ENCODE assay signal across 16 cellular contexts in the genomic region with DNA sequence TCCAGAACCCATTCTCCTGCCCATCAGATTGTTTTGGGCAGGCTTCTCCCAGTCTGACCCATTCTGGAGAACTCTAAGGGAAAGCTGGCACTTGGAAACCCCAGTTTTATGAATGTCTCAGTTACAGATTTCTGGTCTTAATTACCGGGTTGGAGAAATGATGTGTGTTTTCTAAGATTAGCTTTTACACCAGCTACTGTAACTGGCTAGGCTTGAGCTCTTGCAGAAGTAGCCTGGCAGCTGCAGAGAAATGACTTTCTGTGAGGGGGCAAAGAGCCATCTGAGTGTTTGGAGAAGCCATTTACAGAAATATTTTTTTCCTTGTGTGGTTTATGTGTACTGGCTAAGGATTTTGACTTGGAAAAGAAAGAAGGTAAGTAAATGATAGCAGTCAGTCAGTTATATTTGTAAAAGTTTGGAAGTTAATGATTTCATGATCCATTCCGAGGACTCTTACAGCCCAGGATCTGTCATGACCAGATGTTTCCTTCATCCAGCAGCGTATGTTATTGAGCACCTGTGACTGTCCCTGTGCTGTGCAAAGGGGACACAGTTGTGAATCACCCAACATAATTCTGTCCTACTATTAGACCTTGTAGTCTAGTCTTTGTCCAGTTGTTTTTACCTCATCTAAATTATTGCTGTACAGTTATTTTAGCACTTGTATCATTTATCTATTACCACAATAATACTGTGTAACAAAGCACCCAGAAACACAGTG. TPM values are rescaled to one million over a fixed set of nuclear protein-coding genes. Genes with fewer than 3 reads are reported as not detected.
DNase-seq lines count a peak whose midpoint lies in the region; ATAC-seq and TF ChIP-seq lines count a peak whose summit lies in the region.
"Had no signal": no experiment of that assay in that cellular context is flagged by ENCODE, and none has a peak within 500 bp of the region (broad histone marks: within the 10 kb centered on the region; RNA-seq: fewer than 3 reads in every experiment).

No MANE protein-coding gene starts in this region.

- H3K4me1 Mint-ChIP-seq in GM23338, result peaks cover 3% of the 10 kb centered on the region; the same call in 1 of the 3 replicates
- H3K4me1 Mint-ChIP-seq: CD4-positive, alpha-beta memory T cell had no signal

- H3K9me3 ChIP-seq in gastrocnemius medialis, result no peaks in the 10 kb centered on the region
- no peaks in the 10 kb centered on the region for H3K9me3 ChIP-seq in suprapubic skin
- H3K9me3 ChIP-seq: BE2C had no signal

- ATAC-seq in gastrocnemius medialis, result peak; percentile 12 to 36
- no peak for ATAC-seq in GM23338
- ATAC-seq: HCT116 had no signal

- TF ChIP-seq EP300 in suprapubic skin (IDR thresholded peaks at IDR 0.05), result no peak

- H3K4me2 ChIP-seq in GM23338, result no peak overlapping the region

- H3K4me3 Mint-ChIP-seq in GM23338, result no peak overlapping the region
- H3K4me3 Mint-ChIP-seq: CD4-positive, alpha-beta memory T cell had no signal

- no peaks in the 10 kb centered on the region for H3K36me3 Mint-ChIP-seq in GM23338 (ENCODE audit: low read depth)
- H3K36me3 Mint-ChIP-seq: CD4-positive, alpha-beta memory T cell had no signal

- intact Hi-C loops in gastrocnemius medialis (cut with DNase I; ENCODE audit: low total_unique reads), result no loop called here

- no peak overlapping the region for H3K27ac ChIP-seq in gastrocnemius medialis
- no peak overlapping the region for H3K27ac ChIP-seq in suprapubic skin
- H3K27ac ChIP-seq in GM23338 (ENCODE audit: low read depth), result no peak overlapping the region
- H3K27ac ChIP-seq: C4-2B had no signal

- peaks cover 0 to 11% of the 10 kb centered on the region in 2 donors for H3K4me1 ChIP-seq in gastrocnemius medialis
- H3K4me1 ChIP-seq in suprapubic skin, result peaks cover 8% of the 10 kb centered on the region
- no peaks in the 10 kb centered on the region for H3K4me1 ChIP-seq in GM23338 (ENCODE audit: insufficient read depth)
- H3K4me1 ChIP-seq: BE2C had no signal

- no peaks in the 10 kb centered on the region for H3K36me3 ChIP-seq in gastrocnemius medialis
- no peaks in the 10 kb centered on the region for H3K36me3 ChIP-seq in suprapubic skin
- no peaks in the 10 kb centered on the region for H3K36me3 ChIP-seq in GM23338 (ENCODE audit: insufficient read depth)
- H3K36me3 ChIP-seq: BE2C had no signal

- no peak overlapping the region for H3K27ac Mint-ChIP-seq in GM23338
- H3K27ac Mint-ChIP-seq: CD4-positive, alpha-beta memory T cell had no signal

- H3F3A ChIP-seq in GM23338 (replicated peaks; ENCODE audit: low read depth), result no peaks in the 10 kb centered on the region

- no peak for TF ChIP-seq CTCF in AG10803 (conservative IDR thresholded peaks at IDR 0.05; ENCODE audit: low read length)
- TF ChIP-seq CTCF in gastrocnemius medialis (IDR thresholded peaks at IDR 0.05 in 4 of 5, conservative IDR thresholded peaks at IDR 0.05 in 1 of 5), result no peak
- no peak for TF ChIP-seq CTCF in suprapubic skin (IDR thresholded peaks at IDR 0.05)
- TF ChIP-seq CTCF in GM23338 (conservative IDR thresholded peaks at IDR 0.05; ENCODE audit: low read depth in 2 of 2), result no peak

- H3K27me3 Mint-ChIP-seq in GM23338 (ENCODE audit: insufficient read depth, low read depth, poor library complexity), result peaks cover 4% of the 10 kb centered on the region

- WGBS in suprapubic skin, result 54% methylated on average over 3 of the region's 3 CpGs

- no peaks in the 10 kb centered on the region for H3K27me3 ChIP-seq in gastrocnemius medialis
- peaks cover 21% of the 10 kb centered on the region for H3K27me3 ChIP-seq in suprapubic skin
- H3K27me3 ChIP-seq in GM23338 (ENCODE audit: insufficient read depth), result no peaks in the 10 kb centered on the region
- H3K27me3 ChIP-seq: BE2C had no signal

- TF ChIP-seq POLR2A in gastrocnemius medialis (IDR thresholded peaks at IDR 0.05) (no peak), suprapubic skin (IDR thresholded peaks at IDR 0.05) (no peak)

- no peak overlapping the region for H2AFZ ChIP-seq in GM23338

- in situ Hi-C loops in gastrocnemius medialis (cut with MboI; ENCODE audit: low sequenced_read_pairs in 4 of 4), result no loop called here

- DNase-seq in AG10803 (ENCODE audit: low read depth) (peak; percentile 50), astrocyte of the hippocampus (ENCODE audit: low read depth, low spot score) (peak; percentile 15), left kidney (ENCODE audit: low read depth, low spot score) (peak; percentile 12), gastrocnemius medialis (no peak), suprapubic skin (ENCODE audit: low spot score in 2 of 2) (no peak), Kasumi-1 (lab: John Stamatoyannopoulos, UW) (no peak), NCI-H2029 (lab: John Stamatoyannopoulos, UW) (no peak), GM23338 (ENCODE audit: low spot score) (no peak)
- DNase-seq: ACHN; BE2C; CD4-positive, alpha-beta memory T cell; DMS153; DMS79 treated with DMSO at 0.1 percent for 48 hours; GDM1 had no signal

- no peaks in the 10 kb centered on the region for H4K20me1 ChIP-seq in GM23338 (replicated peaks; ENCODE audit: insufficient read depth)

- no peaks in the 10 kb centered on the region for H3K79me2 ChIP-seq in GM23338 (replicated peaks; ENCODE audit: insufficient read depth)

- H3K4me3 ChIP-seq in AG10803 (ENCODE audit: low read length) (no peak overlapping the region), gastrocnemius medialis (no peak overlapping the region), suprapubic skin (no peak overlapping the region), GM23338 (no peak overlapping the region)

- H3K9me2 ChIP-seq in GM23338 (ENCODE audit: insufficient read depth), result no peaks in the 10 kb centered on the region

- H3K9me3 Mint-ChIP-seq in GM23338, result no peaks in the 10 kb centered on the region

TF ChIP-seq in GM23338, 12 proteins besides CTCF, POLR2A, EP300 and RAD21:
- TF ChIP-seq, protein P1, sequence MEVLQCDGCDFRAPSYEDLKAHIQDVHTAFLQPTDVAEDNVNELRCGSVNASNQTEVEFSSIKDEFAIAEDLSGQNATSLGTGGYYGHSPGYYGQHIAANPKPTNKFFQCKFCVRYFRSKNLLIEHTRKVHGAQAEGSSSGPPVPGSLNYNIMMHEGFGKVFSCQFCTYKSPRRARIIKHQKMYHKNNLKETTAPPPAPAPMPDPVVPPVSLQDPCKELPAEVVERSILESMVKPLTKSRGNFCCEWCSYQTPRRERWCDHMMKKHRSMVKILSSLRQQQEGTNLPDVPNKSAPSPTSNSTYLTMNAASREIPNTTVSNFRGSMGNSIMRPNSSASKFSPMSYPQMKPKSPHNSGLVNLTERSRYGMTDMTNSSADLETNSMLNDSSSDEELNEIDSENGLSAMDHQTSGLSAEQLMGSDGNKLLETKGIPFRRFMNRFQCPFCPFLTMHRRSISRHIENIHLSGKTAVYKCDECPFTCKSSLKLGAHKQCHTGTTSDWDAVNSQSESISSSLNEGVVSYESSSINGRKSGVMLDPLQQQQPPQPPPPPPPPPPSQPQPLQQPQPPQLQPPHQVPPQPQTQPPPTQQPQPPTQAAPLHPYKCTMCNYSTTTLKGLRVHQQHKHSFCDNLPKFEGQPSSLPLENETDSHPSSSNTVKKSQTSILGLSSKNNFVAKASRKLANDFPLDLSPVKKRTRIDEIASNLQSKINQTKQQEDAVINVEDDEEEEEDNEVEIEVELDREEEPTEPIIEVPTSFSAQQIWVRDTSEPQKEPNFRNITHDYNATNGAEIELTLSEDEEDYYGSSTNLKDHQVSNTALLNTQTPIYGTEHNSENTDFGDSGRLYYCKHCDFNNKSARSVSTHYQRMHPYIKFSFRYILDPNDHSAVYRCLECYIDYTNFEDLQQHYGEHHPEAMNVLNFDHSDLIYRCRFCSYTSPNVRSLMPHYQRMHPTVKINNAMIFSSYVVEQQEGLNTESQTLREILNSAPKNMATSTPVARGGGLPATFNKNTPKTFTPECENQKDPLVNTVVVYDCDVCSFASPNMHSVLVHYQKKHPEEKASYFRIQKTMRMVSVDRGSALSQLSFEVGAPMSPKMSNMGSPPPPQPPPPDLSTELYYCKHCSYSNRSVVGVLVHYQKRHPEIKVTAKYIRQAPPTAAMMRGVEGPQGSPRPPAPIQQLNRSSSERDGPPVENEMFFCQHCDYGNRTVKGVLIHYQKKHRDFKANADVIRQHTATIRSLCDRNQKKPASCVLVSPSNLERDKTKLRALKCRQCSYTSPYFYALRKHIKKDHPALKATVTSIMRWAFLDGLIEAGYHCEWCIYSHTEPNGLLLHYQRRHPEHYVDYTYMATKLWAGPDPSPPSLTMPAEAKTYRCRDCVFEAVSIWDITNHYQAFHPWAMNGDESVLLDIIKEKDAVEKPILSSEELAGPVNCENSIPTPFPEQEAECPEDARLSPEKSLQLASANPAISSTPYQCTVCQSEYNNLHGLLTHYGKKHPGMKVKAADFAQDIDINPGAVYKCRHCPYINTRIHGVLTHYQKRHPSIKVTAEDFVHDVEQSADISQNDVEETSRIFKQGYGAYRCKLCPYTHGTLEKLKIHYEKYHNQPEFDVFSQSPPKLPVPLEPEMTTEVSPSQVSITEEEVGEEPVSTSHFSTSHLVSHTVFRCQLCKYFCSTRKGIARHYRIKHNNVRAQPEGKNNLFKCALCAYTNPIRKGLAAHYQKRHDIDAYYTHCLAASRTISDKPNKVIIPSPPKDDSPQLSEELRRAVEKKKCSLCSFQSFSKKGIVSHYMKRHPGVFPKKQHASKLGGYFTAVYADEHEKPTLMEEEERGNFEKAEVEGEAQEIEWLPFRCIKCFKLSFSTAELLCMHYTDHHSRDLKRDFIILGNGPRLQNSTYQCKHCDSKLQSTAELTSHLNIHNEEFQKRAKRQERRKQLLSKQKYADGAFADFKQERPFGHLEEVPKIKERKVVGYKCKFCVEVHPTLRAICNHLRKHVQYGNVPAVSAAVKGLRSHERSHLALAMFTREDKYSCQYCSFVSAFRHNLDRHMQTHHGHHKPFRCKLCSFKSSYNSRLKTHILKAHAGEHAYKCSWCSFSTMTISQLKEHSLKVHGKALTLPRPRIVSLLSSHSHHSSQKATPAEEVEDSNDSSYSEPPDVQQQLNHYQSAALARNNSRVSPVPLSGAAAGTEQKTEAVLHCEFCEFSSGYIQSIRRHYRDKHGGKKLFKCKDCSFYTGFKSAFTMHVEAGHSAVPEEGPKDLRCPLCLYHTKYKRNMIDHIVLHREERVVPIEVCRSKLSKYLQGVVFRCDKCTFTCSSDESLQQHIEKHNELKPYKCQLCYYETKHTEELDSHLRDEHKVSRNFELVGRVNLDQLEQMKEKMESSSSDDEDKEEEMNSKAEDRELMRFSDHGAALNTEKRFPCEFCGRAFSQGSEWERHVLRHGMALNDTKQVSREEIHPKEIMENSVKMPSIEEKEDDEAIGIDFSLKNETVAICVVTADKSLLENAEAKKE (CRISPR knock-in tag; IDR thresholded peaks at IDR 0.05), result no peak
- no peak for TF ChIP-seq EZH2 (IDR thresholded peaks at IDR 0.05; ENCODE audit: low read depth, unreplicated experiment)

RNA-seq across cellular contexts. Expression of a gene that starts 53.7 kb away (rescaled TPM):
- total RNA-seq in gastrocnemius medialis (1 to 10 TPM; 1.5 to 6.0 (median 2.1) TPM), suprapubic skin (1 to 10 TPM in 1 of 4 donors, under 1 TPM in 3; 0.19 to 1.4 (median 0.61) TPM)
- 0.17 TPM in 1 of 2 replicates, not detected in the other for total RNA-seq in GM23338 (2014; rRNA removed; shearing (Covaris generic))
- polyA plus RNA-seq in GM23338 (2016; fragmentation: Nextera tagmentation; extraction: Ambion mirVana), result 0.13 and 0.21 TPM in 2 replicates
- total RNA-seq: CD4-positive, alpha-beta memory T cell had no signal
- polyA plus RNA-seq: CD4-positive, alpha-beta memory T cell had no signal

Comparison
In these comparisons a context has a peak if more than half of its experiments do, and no peak if none do; other contexts are left out.
1. DNase-seq: peak in AG10803 (single experiment), astrocyte of the hippocampus (single experiment) and left kidney (single experiment); none in gastrocnemius medialis (0 of 2), suprapubic skin (0 of 2), Kasumi-1 (0 of 2), NCI-H2029 (single experiment) and GM23338 (single experiment).